ENCODE assay signal across 26 cellular contexts in genomic region chr22:35726933-35727332, GRCh38. TPM values are rescaled to one million over a fixed set of nuclear protein-coding genes. Genes with fewer than 3 reads are reported as not detected.
DNase-seq lines count a peak whose midpoint lies in the region; ATAC-seq and TF ChIP-seq lines count a peak whose summit lies in the region.
"Had no signal": no experiment of that assay in that cellular context is flagged by ENCODE, and none has a peak within 500 bp of the region (broad histone marks: within the 10 kb centered on the region; RNA-seq: fewer than 3 reads in every experiment).

No MANE protein-coding gene starts in this region.

- in situ Hi-C loops in IMR-90 (cut with MboI; ENCODE audit: low sequenced_read_pairs), result no loop called here

- peaks cover 3% of the 10 kb centered on the region for H3K9me1 ChIP-seq in IMR-90 (ENCODE audit: insufficient read depth, low read length)

- H3K4me3 ChIP-seq in IMR-90 (ENCODE audit: insufficient read depth, low read depth, low read length), result no peak overlapping the region
- peak overlapping the region; percentile 61 to 70 (median 68) for H3K4me3 ChIP-seq in skeletal muscle tissue (ENCODE audit: low read length in 3 of 3)
- H3K4me3 ChIP-seq: A549; BLaER1 treated with 17β-estradiol and CSF1 and Interleukin-3, amounts not matched to agents 10 nM and 100 nM had no signal

- H2BK15ac ChIP-seq in IMR-90 (ENCODE audit: low read depth, low read length), result no peak overlapping the region

- H3K4me3 Mint-ChIP-seq in T-helper 17 cell, result no peak overlapping the region
- no peak overlapping the region for H3K4me3 Mint-ChIP-seq in nephron progenitor cell
- H3K4me3 Mint-ChIP-seq: CD4-positive, alpha-beta T cell had no signal

- no peak for TF ChIP-seq POLR2A in IMR-90 (IDR thresholded peaks at IDR 0.05; ENCODE audit: low read depth, low read length)

- H3K9me3 ChIP-seq in IMR-90 (ENCODE audit: control insufficient read depth, insufficient read depth, low read length) (no peaks in the 10 kb centered on the region), T-helper 17 cell (ENCODE audit: control insufficient read depth, low read length, poor library complexity, severe bottlenecking) (no peaks in the 10 kb centered on the region), skeletal muscle tissue (ENCODE audit: control insufficient read depth in 3 of 3, low read length in 3 of 3) (no peaks in the 10 kb centered on the region)
- H3K9me3 ChIP-seq: A549; BLaER1 treated with 17β-estradiol and CSF1 and Interleukin-3, amounts not matched to agents 10 nM and 100 nM; SK-N-SH had no signal

- no peak overlapping the region for H4K8ac ChIP-seq in IMR-90 (ENCODE audit: low read depth in 2 of 2, low read length in 2 of 2)

- no peak overlapping the region for H3K4ac ChIP-seq in IMR-90 (ENCODE audit: low read depth, low read length)

- CTCF ChIA-PET in IMR-90 (lab: Yijun Ruan, JAX), result interaction anchor here (1.0 kb wide), 1 partner anchor 42 kb away, joined by 4 read pairs; no protein-coding TSS in a partner anchor

- WGBS in IMR-90 (ENCODE audit: extremely low coverage in 2 of 2, insufficient read length in 1 of 2), 2 experiments, result 94% methylated on average over 12 of the region's 15 CpGs; no CpG with 5 or more reads in 1 of the 2 experiments

- H2BK5ac ChIP-seq in IMR-90 (ENCODE audit: low read depth, low read length, poor library complexity, severe bottlenecking), result no peak overlapping the region

- H3K36me3 ChIP-seq in IMR-90 (ENCODE audit: control insufficient read depth, insufficient read depth, low read length), result no peaks in the 10 kb centered on the region
- no peaks in the 10 kb centered on the region for H3K36me3 ChIP-seq in skeletal muscle tissue (ENCODE audit: control insufficient read depth in 3 of 3, insufficient read depth in 3 of 3, low read length in 3 of 3)
- H3K36me3 ChIP-seq: BLaER1 treated with 17β-estradiol and CSF1 and Interleukin-3, amounts not matched to agents 10 nM and 100 nM had no signal

- no peaks in the 10 kb centered on the region for H3K4me1 ChIP-seq in IMR-90 (ENCODE audit: control insufficient read depth, insufficient read depth, low read length)
- H3K4me1 ChIP-seq in skeletal muscle tissue (ENCODE audit: control insufficient read depth in 3 of 3, insufficient read depth in 3 of 3, low read length in 3 of 3), result peaks cover 0 to 12% (median 0%) of the 10 kb centered on the region in 3 donors
- H3K4me1 ChIP-seq: A549 had no signal

- dilution Hi-C loops in IMR-90 (cut with HindIII; ENCODE audit: low sequenced_read_pairs, unreplicated experiment), result no loop called here

- no peaks in the 10 kb centered on the region for H3K27me3 ChIP-seq in IMR-90 (ENCODE audit: control insufficient read depth, insufficient read depth, low read length)
- no peaks in the 10 kb centered on the region for H3K27me3 ChIP-seq in skeletal muscle tissue (ENCODE audit: control insufficient read depth in 3 of 3, insufficient read depth in 3 of 3, low read length in 3 of 3)
- H3K27me3 ChIP-seq: BLaER1 treated with 17β-estradiol and CSF1 and Interleukin-3, amounts not matched to agents 10 nM and 100 nM had no signal

- H3K18ac ChIP-seq in IMR-90 (ENCODE audit: low read depth, low read length), result no peak overlapping the region

- peaks cover 2% of the 10 kb centered on the region for H3K4me1 Mint-ChIP-seq in T-helper 17 cell
- no peaks in the 10 kb centered on the region for H3K4me1 Mint-ChIP-seq in nephron progenitor cell

- intact Hi-C loops in IMR-90 (cut with micrococcal nuclease), result no loop called here

- H4K5ac ChIP-seq in IMR-90 (ENCODE audit: low read depth, low read length), result no peak overlapping the region

- no peak overlapping the region for H4K91ac ChIP-seq in IMR-90 (ENCODE audit: insufficient read depth, low read depth, low read length)

- TF ChIP-seq RAD21 in IMR-90 (IDR thresholded peaks at IDR 0.05; ENCODE audit: low read length), result no peak

- no peaks in the 10 kb centered on the region for H4K20me1 ChIP-seq in IMR-90 (ENCODE audit: insufficient read depth, low read length)
- H4K20me1 ChIP-seq: BLaER1 treated with 17β-estradiol and CSF1 and Interleukin-3, amounts not matched to agents 10 nM and 100 nM had no signal

- no peak overlapping the region for H3K4me2 ChIP-seq in IMR-90 (ENCODE audit: low read depth, low read length)
- H3K4me2 ChIP-seq: A549; BLaER1 treated with 17β-estradiol and CSF1 and Interleukin-3, amounts not matched to agents 10 nM and 100 nM; SK-N-SH had no signal

- H3K14ac ChIP-seq in IMR-90 (replicated peaks; ENCODE audit: low read depth, low read length), result no peak overlapping the region

- no peak overlapping the region for H3K27ac ChIP-seq in IMR-90 (ENCODE audit: insufficient read depth, low read length)
- H3K27ac ChIP-seq in skeletal muscle tissue (ENCODE audit: low read depth, low read length), result peak overlapping the region; percentile 13
- H3K27ac ChIP-seq: A549; BLaER1 treated with 17β-estradiol and CSF1 and Interleukin-3, amounts not matched to agents 10 nM and 100 nM had no signal

- no peak overlapping the region for H2BK120ac ChIP-seq in IMR-90 (ENCODE audit: low read depth, low read length)

- H3K79me1 ChIP-seq in IMR-90 (ENCODE audit: low read depth in 1 of 2, low read length in 2 of 2), result no peaks in the 10 kb centered on the region

- POLR2A ChIA-PET in IMR-90 (lab: Charles Lee; ENCODE audit: unreplicated experiment), result no interaction called here

- no peak overlapping the region for H3K9ac ChIP-seq in IMR-90 (ENCODE audit: low read depth, low read length)
- peak overlapping the region in 2 of 3 donors; percentile 50 to 77 for H3K9ac ChIP-seq in skeletal muscle tissue (ENCODE audit: low read depth in 1 of 3, low read length in 3 of 3)
- H3K9ac ChIP-seq: BLaER1 treated with 17β-estradiol and CSF1 and Interleukin-3, amounts not matched to agents 10 nM and 100 nM; SK-N-SH had no signal

- H3K27ac Mint-ChIP-seq in T-helper 17 cell (peak overlapping the region; percentile 43), nephron progenitor cell (peak overlapping the region; percentile 78)
- H3K27ac Mint-ChIP-seq: CD4-positive, alpha-beta T cell had no signal

- H3K36me3 Mint-ChIP-seq in T-helper 17 cell (ENCODE audit: low read depth) (peaks cover 7% of the 10 kb centered on the region), nephron progenitor cell (ENCODE audit: low read depth) (no peaks in the 10 kb centered on the region)

- no peak overlapping the region for H3K23ac ChIP-seq in IMR-90 (ENCODE audit: low read depth, low read length)

- H2AFZ ChIP-seq in IMR-90 (replicated peaks; ENCODE audit: low read length, poor library complexity), result peak overlapping the region; percentile 39

- no peak for ATAC-seq in IMR-90 (ENCODE audit: low read depth)
- ATAC-seq in T-helper 17 cell, result no peak
- no peak for ATAC-seq in GM21447 (IDR thresholded peaks at IDR 0.05; ENCODE audit: unreplicated experiment)
- ATAC-seq in HG03460 (IDR thresholded peaks at IDR 0.05; ENCODE audit: unreplicated experiment), result no peak
- ATAC-seq in GM21723 (IDR thresholded peaks at IDR 0.05; ENCODE audit: unreplicated experiment), result no peak
- ATAC-seq: A549, HepG2 had no signal

- H2AK9ac ChIP-seq in IMR-90 (replicated peaks; ENCODE audit: low read depth, low read length, poor library complexity), result peak overlapping the region; percentile 29

- no peak overlapping the region for H3K56ac ChIP-seq in IMR-90 (ENCODE audit: extremely low read depth, insufficient read depth, low read length)

- no peak overlapping the region; the same call in 1 of the 2 replicates for H2AK5ac ChIP-seq in IMR-90 (ENCODE audit: low read depth, low read length)

- peaks cover 36% of the 10 kb centered on the region for H3K27me3 Mint-ChIP-seq in T-helper 17 cell
- peaks cover 3% of the 10 kb centered on the region for H3K27me3 Mint-ChIP-seq in nephron progenitor cell (ENCODE audit: low read depth, poor library complexity)

- DNase-seq in IMR-90 (no peak), T-helper 17 cell (no peak), nephron progenitor cell (no peak)
- DNase-seq: AML-193; CD4-positive, alpha-beta T cell; KBM-7; MV-4-11; NCI-H1105; NCI-H2029; NCI-H446 treated with DMSO at 0.1 percent for 48 hours; NCI-H526; NCI-H82; NK-92 treated with Interleukin-12 subunit alpha and Interleukin-12 subunit beta, amount 100 ng/mL, for 24 hours; SK-N-SH; SW 1271 had no signal

- H3K9me3 Mint-ChIP-seq in nephron progenitor cell, result no peaks in the 10 kb centered on the region
- H3K9me3 Mint-ChIP-seq: CD4-positive, alpha-beta T cell had no signal

- no peak for TF ChIP-seq CTCF in IMR-90 (conservative IDR thresholded peaks at IDR 0.05; ENCODE audit: low read depth, low read length)
- no peak for TF ChIP-seq CTCF in nephron progenitor cell (IDR thresholded peaks at IDR 0.05)

- no peak overlapping the region for H2BK20ac ChIP-seq in IMR-90 (ENCODE audit: low read depth, low read length)

- no TSS peak for BruUV-seq in IMR-90 (replicated peaks; lab: Mats Ljungman, UMichigan)

TF ChIP-seq in IMR-90, 13 proteins besides CTCF, POLR2A, EP300 and RAD21 (continues in another document):
- no peak for TF ChIP-seq CEBPB (IDR thresholded peaks at IDR 0.05; ENCODE audit: low read depth, low read length)
- TF ChIP-seq RFX5 (IDR thresholded peaks at IDR 0.05; ENCODE audit: low read depth, low read length), result no peak
- no peak for TF ChIP-seq MAZ (IDR thresholded peaks at IDR 0.05; ENCODE audit: borderline replicate concordance, low read depth, low read length)
- no peak for TF ChIP-seq USF2 (IDR thresholded peaks at IDR 0.05; ENCODE audit: low read depth, low read length)
- TF ChIP-seq NFE2L2 (IDR thresholded peaks at IDR 0.05; ENCODE audit: low read depth, low read length), result no peak
- TF ChIP-seq RCOR1 (IDR thresholded peaks at IDR 0.05; ENCODE audit: insufficient replicate concordance, low read length), result no peak
- no peak for TF ChIP-seq MXI1 (IDR thresholded peaks at IDR 0.05; ENCODE audit: borderline replicate concordance, low read depth, low read length)
- TF ChIP-seq MAFK (IDR thresholded peaks at IDR 0.05; ENCODE audit: low read depth, low read length), result no peak
- no peak for TF ChIP-seq SMC3 (IDR thresholded peaks at IDR 0.05; ENCODE audit: low read depth, low read length)

RNA-seq across cellular contexts. Expression of gene APOL5, which starts 9.3 kb away (rescaled TPM):
- total RNA-seq in IMR-90 (2012; rRNA removed), result under 0.01 and 0.18 TPM in 2 replicates
- 0.15 and 0.19 TPM in 2 replicates for polyA plus RNA-seq in IMR-90 (2012; rRNA removed)
- polyA plus RNA-seq in IMR-90 (2012; cell fraction: cytosol; rRNA removed), result 0.15 TPM in 1 of 2 replicates, not detected in the other
- polyA plus RNA-seq in IMR-90 (2012; cell fraction: nucleus; rRNA removed; ENCODE audit: low replicate concordance), result 0.09 and 0.16 TPM in 2 replicates
- not detected for total RNA-seq in T-helper 17 cell
- total RNA-seq in skeletal muscle tissue, result 1.6 TPM
- total RNA-seq: CD4-positive, alpha-beta T cell; H4; HepG2; HT1080; LHCN-M2; MCF 10A had no signal
- polyA plus RNA-seq: A549, HepG2, SK-N-SH had no signal
